22 cellular contexts compared by ENCODE assay signal in genomic region chr15:99671926-99672701, GRCh38.
DNase-seq lines count a peak whose midpoint lies in the region; ATAC-seq, FAIRE-seq and TF ChIP-seq lines count a peak whose summit lies in the region.
"Had no signal": no experiment of that assay in that cellular context is flagged by ENCODE, and none has a peak within 500 bp of the region (broad histone marks: within the 10 kb centered on the region; RNA-seq: fewer than 3 reads in every experiment).

No MANE protein-coding gene starts in this region.

- ATAC-seq in right lobe of liver (peak; percentile 29 to 61 (median 51)), GM21576 (IDR thresholded peaks at IDR 0.05; ENCODE audit: unreplicated experiment) (no peak)
- ATAC-seq: CD8-positive, alpha-beta T cell; Panc1 had no signal

- H3K9me3 ChIP-seq in adipocyte (ENCODE audit: control insufficient read depth, low read length), result no peaks in the 10 kb centered on the region
- H3K9me3 ChIP-seq in right lobe of liver, result no peaks in the 10 kb centered on the region
- H3K9me3 ChIP-seq: Caco-2, MG63 had no signal

- no peak for DNase-seq in GM19239 (ENCODE audit: insufficient read length, low spot score)
- peak; percentile 58 for DNase-seq in adipocyte (ENCODE audit: low read depth)
- peak; percentile 22 for DNase-seq in fibroblast of peridontal ligament (ENCODE audit: extremely low read depth)
- DNase-seq in right lobe of liver, result no peak
- no peak for DNase-seq in NOMO-1 treated with DMSO at 0.1 percent for 48 hours (lab: John Stamatoyannopoulos, UW; ENCODE audit: unreplicated experiment)
- no peak for DNase-seq in anterior cingulate cortex (lab: John Stamatoyannopoulos, UW)
- DNase-seq: Caco-2; CD8-positive, alpha-beta T cell; KG1; MG63; NCI-H2029; NCI-H446 treated with DMSO at 0.1 percent for 48 hours; NCI-H526; NCI-H82; NK-92 treated with Interleukin-12 subunit alpha and Interleukin-12 subunit beta, amount 100 ng/mL, for 24 hours; SHP77 had no signal

- H3K27me3 ChIP-seq in adipocyte (replicated peaks; ENCODE audit: control insufficient read depth, insufficient read depth, low read length), result no peaks in the 10 kb centered on the region
- H3K27me3 ChIP-seq in right lobe of liver, result no peaks in the 10 kb centered on the region
- H3K27me3 ChIP-seq: MG63 had no signal

- 73% methylated on average over 2 of the region's 2 CpGs for WGBS in right lobe of liver (ENCODE audit: insufficient coverage, low coverage, low lambda C conversion rate, missing lambda C conversion rate)

- no peak for TF ChIP-seq CTCF in right lobe of liver (IDR thresholded peaks at IDR 0.05)

- no peak overlapping the region for H3K4me3 ChIP-seq in adipocyte (ENCODE audit: low read length)
- H3K4me3 ChIP-seq in right lobe of liver, result no peak overlapping the region
- H3K4me3 ChIP-seq: MG63 had no signal

- peak; percentile 76 for FAIRE-seq in GM19239 (lab: Jason Lieb, UNC)
- FAIRE-seq: G401.6, H54 had no signal

- H3K36me3 ChIP-seq in adipocyte (ENCODE audit: control insufficient read depth, insufficient read depth, low read length, severe bottlenecking), result peaks cover 25% of the 10 kb centered on the region
- H3K36me3 ChIP-seq in right lobe of liver, result peaks cover 0 to 15% (median 6%) of the 10 kb centered on the region in 4 donors

- no peak for TF ChIP-seq POLR2A in right lobe of liver (IDR thresholded peaks at IDR 0.05)

- intact Hi-C loops in right lobe of liver (cut with DNase I), result no loop called here

- H3K9ac ChIP-seq in adipocyte (ENCODE audit: low read length), result no peak overlapping the region

- H3K4me1 ChIP-seq in adipocyte (ENCODE audit: control insufficient read depth, insufficient read depth, low read length) (peaks cover 16% of the 10 kb centered on the region), right lobe of liver (peaks cover 0 to 36% (median 5%) of the 10 kb centered on the region in 4 donors)
- H3K4me1 ChIP-seq: Caco-2 had no signal

- H3K27ac ChIP-seq in right lobe of liver, result no peak overlapping the region
- H3K27ac ChIP-seq: C4-2B, RWPE1 had no signal

Comparison
In these comparisons a context has a peak if more than half of its experiments do, and no peak if none do; other contexts are left out.
1. DNase-seq: peak in adipocyte (single experiment) and fibroblast of peridontal ligament (single experiment); none in GM19239 (single experiment), right lobe of liver (0 of 3), NOMO-1 treated with DMSO at 0.1 percent for 48 hours (single experiment) and anterior cingulate cortex (0 of 58).